8 cellular contexts compared by ENCODE assay signal in genomic region chr5:148972958-148973357, GRCh38.
DNase-seq lines count a peak whose midpoint lies in the region; ATAC-seq, FAIRE-seq and TF ChIP-seq lines count a peak whose summit lies in the region.

No MANE protein-coding gene starts in this region.

- peak overlapping the region; percentile 42 for H3K18ac ChIP-seq in H9 (ENCODE audit: insufficient read length, low read depth, low read length)

- no peaks in the 10 kb centered on the region for H3K79me2 ChIP-seq in H9 (ENCODE audit: insufficient read depth, low read length)
- H3K79me2 ChIP-seq in astrocyte (ENCODE audit: insufficient read depth, low read length) = no peaks in the 10 kb centered on the region
- H3K79me2 ChIP-seq in hepatocyte = no peaks in the 10 kb centered on the region

- H3K4me2 ChIP-seq in H9 (ENCODE audit: insufficient read depth, insufficient read length, low read length) (no peak overlapping the region), astrocyte (ENCODE audit: low read length) (peak overlapping the region; percentile 52), hepatocyte (no peak overlapping the region)

- no peak overlapping the region for H2BK15ac ChIP-seq in H9 (ENCODE audit: low read depth, low read length)

- H3K14ac ChIP-seq in H9 (ENCODE audit: insufficient read depth, low read length) = no peak overlapping the region

- H4K20me1 ChIP-seq in H9 (ENCODE audit: control insufficient read depth, insufficient read depth, insufficient read length) (no peaks in the 10 kb centered on the region), astrocyte (ENCODE audit: insufficient read depth, low read length) (no peaks in the 10 kb centered on the region), hepatocyte (ENCODE audit: insufficient read depth, poor library complexity, severe bottlenecking) (no peaks in the 10 kb centered on the region)

- no peak for TF ChIP-seq CTCF in H9 (conservative IDR thresholded peaks at IDR 0.05)
- TF ChIP-seq CTCF in astrocyte (IDR thresholded peaks at IDR 0.05; ENCODE audit: insufficient read depth, low read depth, low read length) = no peak
- TF ChIP-seq CTCF in hepatocyte (IDR thresholded peaks at IDR 0.05; ENCODE audit: poor library complexity) = no peak
- TF ChIP-seq CTCF in testis (IDR thresholded peaks at IDR 0.05) = no peak

- no peak overlapping the region for H2BK120ac ChIP-seq in H9 (ENCODE audit: low read depth, low read length, poor library complexity, severe bottlenecking)

- TF ChIP-seq POLR2A in testis (IDR thresholded peaks at IDR 0.05) = no peak

- H4K8ac ChIP-seq in H9 (replicated peaks; ENCODE audit: insufficient read length, low read depth, low read length) = no peak overlapping the region

- H2BK20ac ChIP-seq in H9 (ENCODE audit: low read depth, low read length, poor library complexity, severe bottlenecking) = no peak overlapping the region

- H3K79me1 ChIP-seq in H9 (ENCODE audit: insufficient read depth, low read depth, low read length, poor library complexity, severe bottlenecking) = no peaks in the 10 kb centered on the region

- H3K9me3 Mint-ChIP-seq in H9 (no peaks in the 10 kb centered on the region), astrocyte (ENCODE audit: unreplicated experiment) (no peaks in the 10 kb centered on the region)

- FAIRE-seq in astrocyte (lab: Jason Lieb, UNC) = peak; percentile 54

- no peak overlapping the region for H4K5ac ChIP-seq in H9 (ENCODE audit: insufficient read length, low read depth, low read length)

- intact Hi-C loops in testis (cut with DNase I; ENCODE audit: low total_unique reads) (no loop called here), left colon (cut with DNase I, micrococcal nuclease) (no loop called here)

- no peak overlapping the region for H3K23ac ChIP-seq in H9 (ENCODE audit: insufficient read length, low read depth, low read length)

- H3K27ac ChIP-seq in H9 (ENCODE audit: insufficient read length, low read depth, low read length) (no peak overlapping the region), astrocyte (ENCODE audit: low read depth, low read length) (peak overlapping the region; percentile 64), hepatocyte (no peak overlapping the region), testis (no peak overlapping the region)
- no peak overlapping the region for H3K27ac ChIP-seq in effector memory CD4-positive, alpha-beta T cell (ENCODE audit: insufficient read depth, low read length, poor library complexity, severe bottlenecking)

- H3K36me3 ChIP-seq in astrocyte (ENCODE audit: insufficient read depth, low read length) = no peaks in the 10 kb centered on the region
- H3K36me3 ChIP-seq in hepatocyte (replicated peaks; ENCODE audit: insufficient read depth, low read depth) = no peaks in the 10 kb centered on the region
- no peaks in the 10 kb centered on the region for H3K36me3 ChIP-seq in testis (ENCODE audit: low read depth, missing control alignments)
- no peaks in the 10 kb centered on the region for H3K36me3 ChIP-seq in effector memory CD4-positive, alpha-beta T cell (ENCODE audit: control insufficient read depth, insufficient read depth, low read length)

- H3K4me3 Mint-ChIP-seq in H9 (no peak overlapping the region), astrocyte (ENCODE audit: unreplicated experiment) (no peak overlapping the region)

- H3K4me1 ChIP-seq in H9 (ENCODE audit: insufficient read depth, low read length) = peaks cover 10% of the 10 kb centered on the region; the same call in 1 of the 2 replicates
- H3K4me1 ChIP-seq in astrocyte (ENCODE audit: insufficient read depth, low read length) = peaks cover 34% of the 10 kb centered on the region
- H3K4me1 ChIP-seq in hepatocyte (ENCODE audit: insufficient read depth) = peaks cover 12% of the 10 kb centered on the region
- no peaks in the 10 kb centered on the region for H3K4me1 ChIP-seq in testis
- H3K4me1 ChIP-seq in effector memory CD4-positive, alpha-beta T cell (ENCODE audit: control insufficient read depth, insufficient read depth, low read length, poor library complexity, severe bottlenecking) = no peaks in the 10 kb centered on the region

- WGBS in H9 (ENCODE audit: extremely low coverage, insufficient read length, low lambda C conversion rate) = no CpG with 5 or more reads among the region's 6 CpGs
- 55% methylated on average over 6 of the region's 6 CpGs for WGBS in hepatocyte (ENCODE audit: low lambda C conversion rate, missing lambda C conversion rate)
- 79 to 88% methylated on average over 6 of the region's 6 CpGs for WGBS in testis, 2 donors

- no peak overlapping the region for H3K56ac ChIP-seq in H9 (ENCODE audit: insufficient read length, low read depth, low read length)

- no peaks in the 10 kb centered on the region for H3K23me2 ChIP-seq in H9 (ENCODE audit: insufficient read length, low read depth, low read length, poor library complexity, severe bottlenecking)

- H2AK5ac ChIP-seq in H9 (ENCODE audit: insufficient read length, low read length) = no peak overlapping the region

- H3K27me3 ChIP-seq in H9 (ENCODE audit: insufficient read depth, low read length) = no peaks in the 10 kb centered on the region
- peaks cover 2% of the 10 kb centered on the region for H3K27me3 ChIP-seq in astrocyte (ENCODE audit: insufficient read depth, low read length)
- no peaks in the 10 kb centered on the region for H3K27me3 ChIP-seq in hepatocyte
- no peaks in the 10 kb centered on the region for H3K27me3 ChIP-seq in testis
- no peaks in the 10 kb centered on the region for H3K27me3 ChIP-seq in effector memory CD4-positive, alpha-beta T cell (replicated peaks; ENCODE audit: control insufficient read depth, insufficient read depth, low read length, poor library complexity, severe bottlenecking)

- H2BK12ac ChIP-seq in H9 (ENCODE audit: insufficient read length, low read depth, low read length) = no peak overlapping the region

- no peak overlapping the region for H3K4ac ChIP-seq in H9 (ENCODE audit: low read depth, low read length)

- H3K4me1 Mint-ChIP-seq in H9 (peaks cover 26 to 32% of the 10 kb centered on the region in 2 experiments), astrocyte (ENCODE audit: low read depth, unreplicated experiment) (peaks cover 49% of the 10 kb centered on the region)

- no peak overlapping the region for H3K9ac ChIP-seq in H9 (ENCODE audit: extremely low read depth, insufficient read length, low read length)
- H3K9ac ChIP-seq in astrocyte (ENCODE audit: low read length) = peak overlapping the region; percentile 58

- no peak overlapping the region for H2BK5ac ChIP-seq in H9 (ENCODE audit: insufficient read length, low read length)

- H3K36me3 Mint-ChIP-seq in H9 (ENCODE audit: insufficient read depth in 1 of 3, low read depth in 3 of 3) (no peaks in the 10 kb centered on the region), astrocyte (ENCODE audit: low read depth, unreplicated experiment) (no peaks in the 10 kb centered on the region)

- H3K27me3 Mint-ChIP-seq in H9 (ENCODE audit: low read depth) (no peaks in the 10 kb centered on the region), astrocyte (ENCODE audit: low read depth, unreplicated experiment) (no peaks in the 10 kb centered on the region)

- H2AFZ ChIP-seq in H9 (ENCODE audit: low read length) (no peak overlapping the region), astrocyte (ENCODE audit: low read depth, low read length) (peak overlapping the region; percentile 39), hepatocyte (no peak overlapping the region)

- H4K91ac ChIP-seq in H9 (ENCODE audit: insufficient read length, low read depth, low read length) = no peak overlapping the region

- H3K4me3 ChIP-seq in astrocyte (ENCODE audit: insufficient read depth, low read depth, low read length) (no peak overlapping the region), hepatocyte (no peak overlapping the region), testis (no peak overlapping the region)
- H3K4me3 ChIP-seq in effector memory CD4-positive, alpha-beta T cell (ENCODE audit: insufficient read depth, low read depth, low read length, poor library complexity, severe bottlenecking) = no peak overlapping the region

- no peaks in the 10 kb centered on the region for H3K9me3 ChIP-seq in H9 (ENCODE audit: control insufficient read depth, low read depth, low read length)
- no peaks in the 10 kb centered on the region for H3K9me3 ChIP-seq in astrocyte (ENCODE audit: insufficient read depth, low read depth, low read length)
- no peaks in the 10 kb centered on the region for H3K9me3 ChIP-seq in hepatocyte (ENCODE audit: low read depth)
- H3K9me3 ChIP-seq in testis = no peaks in the 10 kb centered on the region
- H3K9me3 ChIP-seq in effector memory CD4-positive, alpha-beta T cell (ENCODE audit: control insufficient read depth, low read length) = no peaks in the 10 kb centered on the region

- DNase-seq in H9 (no peak), astrocyte (ENCODE audit: low read depth) (peak; percentile 83), hepatocyte (ENCODE audit: low spot score) (peak; percentile 48), testis (peak; percentile 20), superior temporal gyrus (ENCODE audit: extremely low spot score) (no peak), left colon (no peak)
- DNase-seq in stimulated activated CD4-positive, alpha-beta T cell treated with anti-CD3 and anti-CD28 coated beads, Interleukin-4, amount 100 ng/mL, for 4 hours = no peak
- DNase-seq in effector memory CD4-positive, alpha-beta T cell = no peak

- H3T11ph ChIP-seq in H9 (ENCODE audit: low read length) = no peak overlapping the region

- H3K9me2 ChIP-seq in hepatocyte (replicated peaks; ENCODE audit: insufficient read depth) = no peaks in the 10 kb centered on the region

- H3K27ac Mint-ChIP-seq in H9 = no peak overlapping the region
- peak overlapping the region; percentile 95 for H3K27ac Mint-ChIP-seq in astrocyte (ENCODE audit: unreplicated experiment)

- no peak for ATAC-seq in left colon

Comparison
In these comparisons a context has a peak if more than half of its experiments do, and no peak if none do; other contexts are left out.
1. DNase-seq: peak in astrocyte (single experiment), hepatocyte (single experiment) and testis (single experiment); none in H9 (single experiment), stimulated activated CD4-positive, alpha-beta T cell treated with anti-CD3 and anti-CD28 coated beads, Interleukin-4, amount 100 ng/mL, for 4 hours (0 of 2), effector memory CD4-positive, alpha-beta T cell (0 of 3), superior temporal gyrus (single experiment) and left colon (0 of 2).